11 cellular contexts compared by ENCODE assay signal in genomic region chr2:104487381-104487780, GRCh38.
"Had no signal": no experiment of that assay in that cellular context is flagged by ENCODE, and none has a peak within 500 bp of the region (broad histone marks: within the 10 kb centered on the region; RNA-seq: fewer than 3 reads in every experiment).

No MANE protein-coding gene starts in this region.

- H3K27ac ChIP-seq: sigmoid colon had no signal

- H3K4me3 ChIP-seq: sigmoid colon had no signal

- ATAC-seq: effector memory CD8-positive, alpha-beta T cell; left ventricle myocardium superior had no signal

- DNase-seq: activated naive CD4-positive, alpha-beta T cell treated with anti-CD3 and anti-CD28 coated beads, Interleukin-2, amount 10 ng/mL, durations not matched to agents 7 days and 5 days; central memory CD4-positive, alpha-beta T cell; effector memory CD8-positive, alpha-beta T cell; hippocampal formation; left ventricle myocardium superior; mesendoderm; sigmoid colon; stimulated activated CD4-positive, alpha-beta T cell treated with anti-CD3 and anti-CD28 coated beads, Interleukin-12 subunit alpha, Interleukin-12 subunit beta, amount 100 ng/mL, for 4 hours; stimulated activated naive CD4-positive, alpha-beta T cell; substantia nigra; trophoblast cell had no signal

- H3K27me3 ChIP-seq: sigmoid colon had no signal

- H3K9me3 ChIP-seq: sigmoid colon had no signal

- H3K4me1 ChIP-seq: sigmoid colon had no signal

- H3K36me3 ChIP-seq: sigmoid colon had no signal
